Comparison of ENCODE assay signal across 8 cellular contexts in genomic region chrX:135522132-135522530, GRCh38. TPM values are rescaled to one million over a fixed set of nuclear protein-coding genes. Genes with fewer than 3 reads are reported as not detected.
DNase-seq lines count a peak whose midpoint lies in the region; ATAC-seq and TF ChIP-seq lines count a peak whose summit lies in the region.

No MANE protein-coding gene starts in this region.

- no peak for DNase-seq in stimulated activated naive CD8-positive, alpha-beta T cell treated with anti-CD3 and anti-CD28 coated beads, Interleukin-15, Interleukin-2, amounts not matched to agents 100 U/mL and 50 U/mL, for 24 hours
- no peak for DNase-seq in mesothelial cell of epicardium (ENCODE audit: low spot score in 2 of 2, unreplicated experiment in 2 of 2)
- DNase-seq in NCI-H2107 treated with DMSO at 0.1 percent for 48 hours (lab: John Stamatoyannopoulos, UW; ENCODE audit: unreplicated experiment): no peak
- no peak for DNase-seq in EL

- peaks cover 37% of the 10 kb centered on the region for H3K36me3 Mint-ChIP-seq in stimulated activated naive CD8-positive, alpha-beta T cell treated with anti-CD3 and anti-CD28 coated beads, Interleukin-15, Interleukin-2, amounts not matched to agents 100 ng/mL and 50 ng/mL, for 24 hours (ENCODE audit: low read depth)
- H3K36me3 Mint-ChIP-seq in brain (no peaks in the 10 kb centered on the region), mesothelial cell of epicardium (no peaks in the 10 kb centered on the region)

- no peaks in the 10 kb centered on the region for H3K9me3 Mint-ChIP-seq in stimulated activated naive CD8-positive, alpha-beta T cell treated with anti-CD3 and anti-CD28 coated beads, Interleukin-15, Interleukin-2, amounts not matched to agents 100 ng/mL and 50 ng/mL, for 24 hours
- no peaks in the 10 kb centered on the region for H3K9me3 Mint-ChIP-seq in brain
- peaks cover 15% of the 10 kb centered on the region for H3K9me3 Mint-ChIP-seq in mesothelial cell of epicardium

- H3K4me1 Mint-ChIP-seq in stimulated activated naive CD8-positive, alpha-beta T cell treated with anti-CD3 and anti-CD28 coated beads, Interleukin-15, Interleukin-2, amounts not matched to agents 100 ng/mL and 50 ng/mL, for 24 hours (ENCODE audit: low read depth): peaks cover 61% of the 10 kb centered on the region
- H3K4me1 Mint-ChIP-seq in brain: peaks cover 37% of the 10 kb centered on the region
- H3K4me1 Mint-ChIP-seq in mesothelial cell of epicardium: peaks cover 22% of the 10 kb centered on the region

- H3K27ac Mint-ChIP-seq in stimulated activated naive CD8-positive, alpha-beta T cell treated with anti-CD3 and anti-CD28 coated beads, Interleukin-15, Interleukin-2, amounts not matched to agents 100 ng/mL and 50 ng/mL, for 24 hours: peak overlapping the region; percentile 97
- peak overlapping the region; percentile 90 to 97 (median 96) for H3K27ac Mint-ChIP-seq in brain
- peak overlapping the region; percentile 96 for H3K27ac Mint-ChIP-seq in mesothelial cell of epicardium

- TF ChIP-seq CTCF in brain (conservative IDR thresholded peaks at IDR 0.05): no peak
- TF ChIP-seq CTCF in mesothelial cell of epicardium (IDR thresholded peaks at IDR 0.05; ENCODE audit: unreplicated experiment): no peak

- H3K4me3 Mint-ChIP-seq in stimulated activated naive CD8-positive, alpha-beta T cell treated with anti-CD3 and anti-CD28 coated beads, Interleukin-15, Interleukin-2, amounts not matched to agents 100 ng/mL and 50 ng/mL, for 24 hours: peak overlapping the region; percentile 94
- peak overlapping the region; percentile 87 to 99 (median 90) for H3K4me3 Mint-ChIP-seq in brain
- peak overlapping the region; percentile 86 for H3K4me3 Mint-ChIP-seq in mesothelial cell of epicardium

- ATAC-seq in stimulated activated naive CD8-positive, alpha-beta T cell treated with anti-CD3 and anti-CD28 coated beads, Interleukin-15, Interleukin-2, amounts not matched to agents 100 U/mL and 50 U/mL, for 24 hours: no peak
- ATAC-seq in GM19395 (IDR thresholded peaks at IDR 0.05; ENCODE audit: unreplicated experiment): no peak
- ATAC-seq in GM21529 (IDR thresholded peaks at IDR 0.05; ENCODE audit: unreplicated experiment): no peak

- H3K27me3 Mint-ChIP-seq in stimulated activated naive CD8-positive, alpha-beta T cell treated with anti-CD3 and anti-CD28 coated beads, Interleukin-15, Interleukin-2, amounts not matched to agents 100 ng/mL and 50 ng/mL, for 24 hours: no peaks in the 10 kb centered on the region
- H3K27me3 Mint-ChIP-seq in brain: peaks cover 7% of the 10 kb centered on the region
- no peaks in the 10 kb centered on the region for H3K27me3 Mint-ChIP-seq in mesothelial cell of epicardium (ENCODE audit: low read depth)

RNA-seq across cellular contexts. Expression of gene INTS6L, which starts 1.7 kb away (rescaled TPM):
- 1.2 TPM for polyA plus RNA-seq in brain (ENCODE audit: insufficient read depth, low read depth, low replicate concordance)
- 31.7 to 32.9 TPM (median 32.6 TPM) in 3 replicates for total RNA-seq in mesothelial cell of epicardium
